8 cellular contexts compared by ENCODE assay signal in the genomic region with DNA sequence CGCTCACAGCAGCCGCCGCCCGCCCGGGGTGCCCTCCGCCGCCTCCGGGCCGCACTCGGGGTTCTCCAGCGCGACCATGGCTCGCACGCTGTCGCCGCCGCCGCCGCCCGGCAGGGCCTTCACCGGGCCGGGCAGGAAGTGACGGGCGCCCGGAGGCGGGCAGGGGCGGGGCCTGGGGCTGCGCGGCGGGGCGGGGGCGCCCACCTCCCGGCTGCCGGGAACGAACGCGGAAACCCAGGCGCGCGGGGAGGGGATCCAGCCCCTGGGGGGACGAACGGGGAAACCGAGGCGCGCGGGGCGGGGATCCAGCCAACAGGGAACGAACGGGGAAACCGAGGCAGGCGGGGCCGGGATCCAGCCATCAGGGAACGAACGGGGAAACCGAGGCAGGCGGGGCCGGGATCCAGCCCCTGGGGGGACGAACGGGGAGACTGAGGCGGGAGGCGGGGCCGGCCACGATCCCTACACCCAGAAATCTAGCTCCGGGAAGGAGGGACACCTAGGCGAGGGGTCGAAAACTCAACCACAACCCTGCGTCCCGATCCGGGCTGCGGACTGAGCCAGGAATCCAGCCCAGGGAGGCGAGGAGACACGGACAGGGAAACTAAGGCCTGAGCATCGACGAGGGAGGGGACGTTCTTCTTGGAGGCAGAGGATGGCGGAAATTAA. TPM values are rescaled to one million over a fixed set of nuclear protein-coding genes. Genes with fewer than 3 reads are reported as not detected.
DNase-seq lines count a peak whose midpoint lies in the region; TF ChIP-seq lines count a peak whose summit lies in the region.

Gene R3HDM4, minus strand, starts transcription at position 140 of the 669 bp plus-strand sequence. Its CDS starts 62 bp downstream, at position 78.

- H3K4me3 ChIP-seq in HUES48 (ENCODE audit: low read depth, low read length): peak within 1 kb of the TSS; percentile 72
- peak within 1 kb of the TSS; percentile 87 to 94 for H3K4me3 ChIP-seq in right atrium auricular region
- H3K4me3 ChIP-seq in prostate gland: peak within 1 kb of the TSS; percentile 82 to 92
- H3K4me3 ChIP-seq in urinary bladder (ENCODE audit: low read depth, low read length): peak within 1 kb of the TSS; percentile 97

- 0 out of 2 replicates have a peak, but pooled peaks cover 3% of the 10 kb centered on the region for H3K4me1 ChIP-seq in HUES48 (ENCODE audit: control insufficient read depth, insufficient read depth, low read length)
- peaks cover 0 to 24% of the 10 kb centered on the region in 2 donors for H3K4me1 ChIP-seq in right atrium auricular region
- peaks cover 11% of the 10 kb centered on the region for H3K4me1 ChIP-seq in prostate gland (replicated peaks)
- peaks cover 2% of the 10 kb centered on the region for H3K4me1 ChIP-seq in urinary bladder (ENCODE audit: insufficient read depth)

- peak; percentile 63 for TF ChIP-seq POLR2A in prostate gland (IDR thresholded peaks at IDR 0.05)

- H3K27ac ChIP-seq in HUES48 (ENCODE audit: low read depth, low read length) (peak within 1 kb of the TSS; percentile 57), angular gyrus (ENCODE audit: low read depth, low read length) (peak within 1 kb of the TSS; percentile 80), right atrium auricular region (peak within 1 kb of the TSS; percentile 79 to 93), prostate gland (peak within 1 kb of the TSS; percentile 92 to 93), urinary bladder (ENCODE audit: low read depth) (peak within 1 kb of the TSS; percentile 92)

- H3K27me3 ChIP-seq in HUES48 (ENCODE audit: control insufficient read depth, insufficient read depth, low read length) (peaks cover 25% of the 10 kb centered on the region), right atrium auricular region (peaks cover 0 to 13% of the 10 kb centered on the region in 2 donors), prostate gland (replicated peaks; ENCODE audit: insufficient read depth) (peaks cover 7% of the 10 kb centered on the region)

- TF ChIP-seq CTCF in right atrium auricular region (IDR thresholded peaks at IDR 0.05) (no peak), prostate gland (IDR thresholded peaks at IDR 0.05) (no peak)

- DNase-seq in NCI-H146 (lab: John Stamatoyannopoulos, UW) (peak; percentile 47), NCI-H146 treated with DMSO at 0.1 percent for 48 hours (lab: John Stamatoyannopoulos, UW; ENCODE audit: unreplicated experiment) (no peak), T-helper 2 cell (peak; percentile 74 to 85 (median 81)), right atrium auricular region (ENCODE audit: low spot score) (peak; percentile 68), prostate gland (ENCODE audit: low spot score) (peak; percentile 80)

- H3K9ac ChIP-seq in HUES48 (ENCODE audit: low read depth, low read length): no peak within 1 kb of the TSS

- H3K36me3 ChIP-seq in HUES48 (ENCODE audit: control insufficient read depth, insufficient read depth, low read length): no peaks in the 10 kb centered on the region
- H3K36me3 ChIP-seq in right atrium auricular region: no peaks in the 10 kb centered on the region
- no peaks in the 10 kb centered on the region for H3K36me3 ChIP-seq in prostate gland
- no peaks in the 10 kb centered on the region for H3K36me3 ChIP-seq in urinary bladder (ENCODE audit: insufficient read depth)

- WGBS in prostate gland: under 1% methylated on average over 43 of the region's 76 CpGs
- 1% methylated on average over 76 of the region's 76 CpGs for WGBS in urinary bladder

- no peaks in the 10 kb centered on the region for H3K9me3 ChIP-seq in HUES48 (ENCODE audit: control insufficient read depth, insufficient read depth, low read length)
- H3K9me3 ChIP-seq in right atrium auricular region: no peaks in the 10 kb centered on the region
- no peaks in the 10 kb centered on the region for H3K9me3 ChIP-seq in prostate gland

- intact Hi-C loops in prostate gland (cut with DNase I): loop anchor here (2.0 kb wide), 1 partner anchor 44 kb away; no protein-coding TSS in a partner anchor

RNA-seq across cellular contexts. Expression of gene R3HDM4, which starts in this region (rescaled TPM):
- total RNA-seq in right atrium auricular region: 10 to 100 TPM; 19.5 to 30.4 TPM
- 10 to 100 TPM; 36.9 to 58.7 TPM for total RNA-seq in prostate gland
- total RNA-seq in urinary bladder: 16.0 TPM
- polyA plus RNA-seq in urinary bladder: 62.3 TPM
